9 cellular contexts compared by ENCODE assay signal in the genomic region with DNA sequence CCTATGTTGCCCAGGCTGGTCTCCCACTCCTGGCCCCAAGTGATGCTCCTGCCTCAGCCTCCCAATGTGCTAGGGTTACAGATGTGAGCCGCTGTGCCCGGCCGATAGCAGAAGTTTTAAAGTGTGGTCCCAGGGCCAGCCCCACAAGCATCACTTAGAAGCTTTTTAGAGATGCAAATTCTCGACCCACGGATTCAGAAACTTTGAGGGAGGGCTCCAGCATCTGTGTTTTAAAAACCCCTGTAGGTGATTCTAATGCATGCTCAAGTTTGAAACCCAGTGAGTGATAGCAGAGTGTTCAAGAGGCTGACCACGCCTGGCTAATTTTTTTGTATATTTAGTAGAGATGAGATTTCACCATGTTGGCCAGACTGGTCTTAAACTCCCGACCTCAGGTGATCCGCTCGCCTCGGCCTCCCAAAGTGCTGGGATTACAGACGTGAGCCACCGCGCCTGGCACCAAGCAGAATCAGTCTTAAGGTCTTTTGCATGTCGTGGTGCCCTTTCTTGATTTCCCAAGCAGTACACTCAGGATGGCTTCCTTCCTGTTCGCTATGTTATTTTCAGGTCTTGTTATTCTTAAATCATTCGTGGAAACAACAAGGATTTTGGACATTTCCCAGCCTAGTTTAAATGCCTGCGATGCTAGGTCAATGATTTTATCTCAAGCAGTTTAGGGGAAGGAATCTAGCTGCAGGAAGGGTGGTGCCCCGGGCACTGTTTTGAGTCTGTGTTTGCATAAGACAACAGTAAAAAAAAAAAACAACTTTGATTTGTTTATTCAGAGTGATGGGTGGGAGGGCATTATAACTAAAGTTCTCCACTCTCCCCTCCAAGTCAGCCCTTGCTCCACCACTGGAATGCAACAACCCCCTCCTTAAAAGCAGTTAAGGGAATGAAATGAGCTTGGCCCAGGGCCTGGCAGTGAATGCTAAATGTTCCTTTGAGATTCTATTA. TPM values are rescaled to one million over a fixed set of nuclear protein-coding genes. Genes with fewer than 3 reads are reported as not detected.
DNase-seq lines count a peak whose midpoint lies in the region; ATAC-seq and TF ChIP-seq lines count a peak whose summit lies in the region.
"Had no signal": no experiment of that assay in that cellular context is flagged by ENCODE, and none has a peak within 500 bp of the region (broad histone marks: within the 10 kb centered on the region; RNA-seq: fewer than 3 reads in every experiment).

No MANE protein-coding gene starts in this region.

- no peak overlapping the region for H3K9ac ChIP-seq in neuronal stem cell (ENCODE audit: low read depth, low read length, poor library complexity)

- intact Hi-C loops in CD14-positive monocyte (cut with micrococcal nuclease), result no loop called here
- intact Hi-C loops in activated CD8-positive, alpha-beta T cell treated with anti-CD3 and anti-CD28 coated beads for 36 hours (cut with micrococcal nuclease), result no loop called here

- H3K4me2 ChIP-seq in neuronal stem cell (ENCODE audit: insufficient read depth, low read length, poor library complexity, severe bottlenecking), result no peak overlapping the region

- H2BK5ac ChIP-seq in neuronal stem cell (ENCODE audit: low read length), result no peak overlapping the region

- H2AK5ac ChIP-seq in neuronal stem cell (ENCODE audit: low read depth, low read length), result no peak overlapping the region

- no peak overlapping the region for H2BK15ac ChIP-seq in neuronal stem cell (ENCODE audit: low read length)

- no peak overlapping the region for H4K8ac ChIP-seq in neuronal stem cell (ENCODE audit: low read depth, low read length)

- no peak overlapping the region for H3K23ac ChIP-seq in neuronal stem cell (ENCODE audit: low read depth, low read length, poor library complexity)

- H3K79me1 ChIP-seq in neuronal stem cell (ENCODE audit: low read depth, low read length), result no peaks in the 10 kb centered on the region

- H2BK120ac ChIP-seq in neuronal stem cell (ENCODE audit: low read depth, low read length), result no peak overlapping the region

- POLR2A ChIA-PET in activated CD8-positive, alpha-beta T cell treated with anti-CD3 and anti-CD28 coated beads for 36 hours (lab: Charles Lee), result interaction anchor here (1.7 kb wide), 1 partner anchor 11 kb away, joined by 4 read pairs; no protein-coding TSS in a partner anchor

- no peak overlapping the region for H4K91ac ChIP-seq in neuronal stem cell (ENCODE audit: low read depth, low read length, poor library complexity)

- peak overlapping the region; percentile 39 to 74 for H3K4me3 Mint-ChIP-seq in CD14-positive monocyte
- no peak overlapping the region for H3K4me3 Mint-ChIP-seq in activated CD8-positive, alpha-beta T cell treated with anti-CD3 and anti-CD28 coated beads for 36 hours

- 40 to 49% methylated on average over 18 of the region's 18 CpGs for WGBS in esophagus, 2 donors
- WGBS in neuronal stem cell (ENCODE audit: extremely low coverage in 2 of 2, insufficient read length in 2 of 2, insufficient replicate concordance in 1 of 2), 2 donors, result no CpG with 5 or more reads among the region's 18 CpGs

- H3K36me3 Mint-ChIP-seq in CD14-positive monocyte, result peaks cover 0 to 3% of the 10 kb centered on the region in 2 donors
- H3K36me3 Mint-ChIP-seq in activated CD8-positive, alpha-beta T cell treated with anti-CD3 and anti-CD28 coated beads for 36 hours (ENCODE audit: low read depth), result peaks cover 3% of the 10 kb centered on the region

- peak overlapping the region; percentile 38 for H2AFZ ChIP-seq in neuronal stem cell (ENCODE audit: low read length)

- no peak for ATAC-seq in activated CD8-positive, alpha-beta T cell treated with anti-CD3 and anti-CD28 coated beads for 36 hours

- H3K9me3 ChIP-seq in esophagus (ENCODE audit: control insufficient read depth in 2 of 2, insufficient read depth in 1 of 2, low read depth in 1 of 2, low read length in 1 of 2) (no peaks in the 10 kb centered on the region), neuronal stem cell (replicated peaks in 1 of 2; ENCODE audit: control insufficient read depth in 2 of 2, insufficient read depth in 1 of 2, low read depth in 1 of 2, low read length in 2 of 2) (no peaks in the 10 kb centered on the region)

- H3K4me3 ChIP-seq in esophagus (ENCODE audit: low read depth in 1 of 2, low read length in 2 of 2), result no peak overlapping the region
- no peak overlapping the region for H3K4me3 ChIP-seq in neuronal stem cell (ENCODE audit: low read length in 2 of 2)

- no peak overlapping the region for H3K18ac ChIP-seq in neuronal stem cell (ENCODE audit: low read length)

- no peak for TF ChIP-seq CTCF in CD14-positive monocyte (IDR thresholded peaks at IDR 0.05)
- TF ChIP-seq CTCF in activated CD8-positive, alpha-beta T cell treated with anti-CD3 and anti-CD28 coated beads for 36 hours (IDR thresholded peaks at IDR 0.05), result no peak

- H3K27ac ChIP-seq in esophagus (ENCODE audit: low read depth in 2 of 2, low read length in 1 of 2), result peak overlapping the region; percentile 35 to 41
- no peak overlapping the region for H3K27ac ChIP-seq in neuronal stem cell (replicated peaks; ENCODE audit: low read length)

- no peak overlapping the region for H3K4ac ChIP-seq in neuronal stem cell (ENCODE audit: low read length)

- H3K27me3 Mint-ChIP-seq in CD14-positive monocyte (ENCODE audit: low read depth in 3 of 3), result peaks cover 0 to 6% (median 0%) of the 10 kb centered on the region in 3 donors
- no peaks in the 10 kb centered on the region for H3K27me3 Mint-ChIP-seq in activated CD8-positive, alpha-beta T cell treated with anti-CD3 and anti-CD28 coated beads for 36 hours

- H3K4me1 ChIP-seq in esophagus (ENCODE audit: control insufficient read depth in 2 of 2, insufficient read depth in 2 of 2, low read length in 1 of 2), result no peaks in the 10 kb centered on the region
- no peaks in the 10 kb centered on the region for H3K4me1 ChIP-seq in neuronal stem cell (ENCODE audit: control insufficient read depth in 2 of 2, insufficient read depth in 1 of 2, low read depth in 1 of 2, low read length in 2 of 2)

- H3K27me3 ChIP-seq in esophagus (ENCODE audit: control insufficient read depth in 1 of 2, insufficient read depth in 2 of 2, low read length in 2 of 2) (no peaks in the 10 kb centered on the region), neuronal stem cell (ENCODE audit: control insufficient read depth in 3 of 3, insufficient read depth in 3 of 3, low read depth in 1 of 3, low read length in 3 of 3) (no peaks in the 10 kb centered on the region)

- peaks cover 75% of the 10 kb centered on the region for H3K4me1 Mint-ChIP-seq in CD14-positive monocyte
- H3K4me1 Mint-ChIP-seq in activated CD8-positive, alpha-beta T cell treated with anti-CD3 and anti-CD28 coated beads for 36 hours (ENCODE audit: low read depth), result peaks cover 16% of the 10 kb centered on the region

- H3K36me3 ChIP-seq in esophagus (ENCODE audit: control insufficient read depth in 2 of 2, insufficient read depth in 2 of 2, low read length in 1 of 2) (no peaks in the 10 kb centered on the region), neuronal stem cell (replicated peaks in 1 of 2; ENCODE audit: control insufficient read depth in 2 of 2, insufficient read depth in 2 of 2, low read length in 2 of 2) (no peaks in the 10 kb centered on the region)

- H2BK12ac ChIP-seq in neuronal stem cell (ENCODE audit: low read length), result no peak overlapping the region

- H3K9me3 Mint-ChIP-seq in CD14-positive monocyte, result peaks cover 0 to 2% (median 0%) of the 10 kb centered on the region in 7 donors
- peaks cover 2% of the 10 kb centered on the region for H3K9me3 Mint-ChIP-seq in activated CD8-positive, alpha-beta T cell treated with anti-CD3 and anti-CD28 coated beads for 36 hours

- DNase-seq in CD14-positive monocyte (ENCODE audit: low spot score) (no peak), MV-4-11 (lab: John Stamatoyannopoulos, UW) (peak; percentile 18), neuronal stem cell (ENCODE audit: low spot score) (no peak), HCEC 1CT (no peak), NCI-H146 treated with DMSO at 0.1 percent for 48 hours (lab: John Stamatoyannopoulos, UW; ENCODE audit: unreplicated experiment) (no peak), NCI-H2227 treated with DMSO at 0.1 percent for 48 hours (lab: John Stamatoyannopoulos, UW) (no peak)
- DNase-seq in activated CD8-positive, alpha-beta T cell treated with anti-CD3 and anti-CD28 coated beads for 36 hours, result no peak
- DNase-seq: activated CD4-positive, alpha-beta T cell treated with anti-CD3 and anti-CD28 coated beads, Interleukin-2, amount 50 U/mL, for 48 hours had no signal

- no peak overlapping the region for H3K14ac ChIP-seq in neuronal stem cell (ENCODE audit: low read length)

- CTCF ChIA-PET in activated CD8-positive, alpha-beta T cell treated with anti-CD3 and anti-CD28 coated beads for 36 hours (lab: Charles Lee), result no interaction called here

- peak overlapping the region; percentile 92 to 99 (median 95) for H3K27ac Mint-ChIP-seq in CD14-positive monocyte
- no peak overlapping the region for H3K27ac Mint-ChIP-seq in activated CD8-positive, alpha-beta T cell treated with anti-CD3 and anti-CD28 coated beads for 36 hours

RNA-seq across cellular contexts. Expression of gene RILPL2, which starts 9.2 kb away (rescaled TPM):
- polyA plus RNA-seq in CD14-positive monocyte, result 10 to 100 TPM; 21.0 to 25.1 TPM
- polyA plus RNA-seq in esophagus, result 1 to 10 TPM; 1.6 to 2.3 TPM
- polyA plus RNA-seq in neuronal stem cell (2013, experiment 1 of 2), result 2.2 TPM
- 2.1 TPM for polyA plus RNA-seq in neuronal stem cell (2013, experiment 2 of 2)
- total RNA-seq in activated CD8-positive, alpha-beta T cell treated with anti-CD3 and anti-CD28 coated beads for 36 hours, result 1 to 10 TPM; 9.0 to 9.3 TPM

RNA-seq across cellular contexts. Expression of gene SNRNP35, which starts 12.3 kb away (rescaled TPM):
- polyA plus RNA-seq in CD14-positive monocyte, result 10 to 100 TPM; 16.7 to 19.5 TPM
- polyA plus RNA-seq in esophagus, result 10 to 100 TPM; 26.1 to 65.4 TPM
- polyA plus RNA-seq in neuronal stem cell (2013, experiment 1 of 2), result 22.6 TPM
- polyA plus RNA-seq in neuronal stem cell (2013, experiment 2 of 2), result 24.4 TPM
- 10 to 100 TPM; 18.4 to 25.4 TPM for total RNA-seq in activated CD8-positive, alpha-beta T cell treated with anti-CD3 and anti-CD28 coated beads for 36 hours

Comparison
In these comparisons a context has a peak if more than half of its experiments do, and no peak if none do; other contexts are left out.
1. RNA of gene RILPL2, which starts 9.2 kb away (polyA plus RNA-seq): 21.0 to 25.1 TPM in CD14-positive monocyte; 1.6 to 2.3 TPM in esophagus; every median in the first group is over 4 times any median in the second.